ENCODE assay signal across 8 cellular contexts in the genomic region with DNA sequence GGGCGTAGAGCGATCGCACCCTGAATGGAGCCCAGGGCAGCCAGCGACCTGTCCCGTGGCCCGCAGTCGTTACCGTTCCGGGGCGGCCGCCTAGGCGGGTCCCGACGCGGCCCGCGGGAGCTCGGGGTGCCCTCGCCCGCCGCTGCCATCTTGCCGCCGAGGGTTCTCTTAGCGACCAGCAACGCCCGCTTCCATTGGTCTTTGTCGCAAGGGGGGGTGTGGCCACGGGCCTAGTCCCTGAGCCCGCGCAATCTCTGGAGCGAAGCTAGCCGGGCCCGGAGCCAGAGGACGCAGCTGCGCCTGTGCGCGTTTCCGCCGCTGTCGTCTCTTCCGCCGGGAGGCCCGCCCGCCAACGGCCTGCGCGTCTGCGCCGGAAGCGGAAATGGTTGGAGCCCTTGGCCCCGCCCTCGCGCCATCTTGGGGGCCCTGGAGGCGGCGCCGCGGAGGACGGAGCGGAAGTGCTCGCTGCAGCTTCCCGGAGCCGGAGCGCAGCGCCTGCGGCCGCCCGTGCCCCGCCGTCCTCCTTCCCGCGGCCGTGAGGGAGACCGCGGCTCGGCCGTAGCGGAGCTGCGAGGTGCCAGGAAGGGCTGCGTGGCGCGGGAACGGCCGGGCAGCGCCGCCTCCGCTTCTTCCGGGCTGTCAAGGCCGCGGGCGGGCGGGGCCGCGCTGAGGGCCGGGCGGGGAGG. TPM values are rescaled to one million over a fixed set of nuclear protein-coding genes. Genes with fewer than 3 reads are reported as not detected.
DNase-seq lines count a peak whose midpoint lies in the region; ATAC-seq, FAIRE-seq and TF ChIP-seq lines count a peak whose summit lies in the region.

A gene (minus strand): TSS at position 170 of the 686 bp plus-strand sequence. CDS start 21 bp downstream, at position 149.
A gene with protein sequence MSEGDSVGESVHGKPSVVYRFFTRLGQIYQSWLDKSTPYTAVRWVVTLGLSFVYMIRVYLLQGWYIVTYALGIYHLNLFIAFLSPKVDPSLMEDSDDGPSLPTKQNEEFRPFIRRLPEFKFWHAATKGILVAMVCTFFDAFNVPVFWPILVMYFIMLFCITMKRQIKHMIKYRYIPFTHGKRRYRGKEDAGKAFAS (plus strand): TSS at position 457 of the 686 bp plus-strand sequence. CDS start 3,950 bp downstream, outside the sequence.

- peak within 1 kb of the TSS; percentile 93 for H3K4me3 ChIP-seq in Caco-2 (ENCODE audit: low read depth, low read length)

- CTCF ChIA-PET in Caco-2 (lab: Charles Lee), result interaction anchor here (0.7 to 1.1 kb wide), 4 partner anchors 10 to 197 kb away, joined by 3 to 12 read pairs (median 4); a partner anchor contains a TSS
- CTCF ChIA-PET in activated CD8-positive, alpha-beta memory T cell treated with anti-CD3 and anti-CD28 coated beads, Interleukin-2, amount 10 ng/mL, durations not matched to agents 7 days and 5 days (lab: Charles Lee), result interaction anchor here (0.6 to 4.2 kb wide), 19 partner anchors 8 to 509 kb away, joined by 3 to 41 read pairs (median 3); a partner anchor contains a TSS

- no peaks in the 10 kb centered on the region for H3K27me3 ChIP-seq in Caco-2 (replicated peaks; ENCODE audit: control insufficient read depth, insufficient read depth, low read length)

- FAIRE-seq in HTR-8/SVneo (lab: Jason Lieb, UNC), result peak; percentile 98

- peak within 1 kb of the TSS; percentile 79 for H3K27ac Mint-ChIP-seq in Caco-2 (ENCODE audit: unreplicated experiment)
- peak within 1 kb of the TSS; percentile 90 for H3K27ac Mint-ChIP-seq in activated CD8-positive, alpha-beta memory T cell treated with anti-CD3 and anti-CD28 coated beads, Interleukin-2, amount 10 ng/mL, durations not matched to agents 7 days and 5 days
- H3K27ac Mint-ChIP-seq in effector memory CD8-positive, alpha-beta T cell, result peak within 1 kb of the TSS; percentile 86 to 94

- ATAC-seq in GM21381 (IDR thresholded peaks at IDR 0.05; ENCODE audit: unreplicated experiment), result peak; percentile 85
- ATAC-seq in activated CD8-positive, alpha-beta memory T cell treated with anti-CD3 and anti-CD28 coated beads, Interleukin-2, amount 10 ng/mL, durations not matched to agents 7 days and 5 days, result peak; percentile 98
- ATAC-seq in effector memory CD8-positive, alpha-beta T cell (replicated peaks), result peak; percentile 93

- H3K9me3 Mint-ChIP-seq in Caco-2 (ENCODE audit: unreplicated experiment), result no peaks in the 10 kb centered on the region
- no peaks in the 10 kb centered on the region for H3K9me3 Mint-ChIP-seq in activated CD8-positive, alpha-beta memory T cell treated with anti-CD3 and anti-CD28 coated beads, Interleukin-2, amount 10 ng/mL, durations not matched to agents 7 days and 5 days (ENCODE audit: low read depth)
- no peaks in the 10 kb centered on the region for H3K9me3 Mint-ChIP-seq in effector memory CD8-positive, alpha-beta T cell

- H3K4me1 ChIP-seq in Caco-2, result peaks cover 11% of the 10 kb centered on the region; the same call in 1 of the 2 replicates

- H3K4me1 Mint-ChIP-seq in Caco-2 (ENCODE audit: low read depth, unreplicated experiment), result peaks cover 10% of the 10 kb centered on the region
- H3K4me1 Mint-ChIP-seq in activated CD8-positive, alpha-beta memory T cell treated with anti-CD3 and anti-CD28 coated beads, Interleukin-2, amount 10 ng/mL, durations not matched to agents 7 days and 5 days, result peaks cover 43% of the 10 kb centered on the region
- H3K4me1 Mint-ChIP-seq in effector memory CD8-positive, alpha-beta T cell (ENCODE audit: low read depth in 2 of 2), result peaks cover 30 to 34% of the 10 kb centered on the region in 2 donors

- no peaks in the 10 kb centered on the region for H3K27me3 Mint-ChIP-seq in Caco-2 (ENCODE audit: insufficient read depth, unreplicated experiment)
- no peaks in the 10 kb centered on the region for H3K27me3 Mint-ChIP-seq in activated CD8-positive, alpha-beta memory T cell treated with anti-CD3 and anti-CD28 coated beads, Interleukin-2, amount 10 ng/mL, durations not matched to agents 7 days and 5 days
- H3K27me3 Mint-ChIP-seq in effector memory CD8-positive, alpha-beta T cell, result no peaks in the 10 kb centered on the region

- intact Hi-C loops in Caco-2 (cut with micrococcal nuclease; ENCODE audit: unreplicated experiment), result no loop called here

- H3K36me3 Mint-ChIP-seq in Caco-2 (ENCODE audit: insufficient read depth, unreplicated experiment), result peaks cover 33% of the 10 kb centered on the region
- H3K36me3 Mint-ChIP-seq in activated CD8-positive, alpha-beta memory T cell treated with anti-CD3 and anti-CD28 coated beads, Interleukin-2, amount 10 ng/mL, durations not matched to agents 7 days and 5 days, result peaks cover 15% of the 10 kb centered on the region
- peaks cover 35% of the 10 kb centered on the region for H3K36me3 Mint-ChIP-seq in effector memory CD8-positive, alpha-beta T cell (ENCODE audit: insufficient read depth)

- no TSS peak for BruUV-seq in Caco-2 (replicated peaks; lab: Mats Ljungman, UMichigan)

- POLR2A ChIA-PET in Caco-2 (lab: Charles Lee), result interaction anchor here (0.5 to 1.1 kb wide), 6 partner anchors 9 to 197 kb away, joined by 3 to 12 read pairs (median 6); a partner anchor contains a TSS

- no peaks in the 10 kb centered on the region for H3K9me3 ChIP-seq in Caco-2

- DNase-seq in Caco-2, result peak; percentile 96 to 97
- peak; percentile 96 for DNase-seq in HTR-8/SVneo (ENCODE audit: insufficient read length, low spot score)
- DNase-seq in NOMO-1 treated with DMSO at 0.1 percent for 48 hours (lab: John Stamatoyannopoulos, UW; ENCODE audit: unreplicated experiment), result peak; percentile 98
- peak; percentile 99 for DNase-seq in activated CD8-positive, alpha-beta memory T cell treated with anti-CD3 and anti-CD28 coated beads, Interleukin-2, amount 10 ng/mL, durations not matched to agents 7 days and 5 days
- peak; percentile 96 to 99 (median 98) for DNase-seq in effector memory CD8-positive, alpha-beta T cell
- DNase-seq in medulla oblongata (ENCODE audit: extremely low spot score), result peak; percentile 99
- peak; percentile 97 to 98 (median 98) for DNase-seq in stimulated activated CD4-positive, alpha-beta T cell treated with anti-CD3 and anti-CD28 coated beads, TNF-alpha, amount 100 ng/mL, for 48 hours (ENCODE audit: low read depth in 3 of 3)

- H3K36me3 ChIP-seq in Caco-2 (ENCODE audit: control insufficient read depth, insufficient read depth, low read length), result no peaks in the 10 kb centered on the region; the same call in 1 of the 2 replicates

- peak within 1 kb of the TSS; percentile 77 for H3K4me3 Mint-ChIP-seq in Caco-2 (ENCODE audit: unreplicated experiment)
- peak within 1 kb of the TSS; percentile 89 for H3K4me3 Mint-ChIP-seq in activated CD8-positive, alpha-beta memory T cell treated with anti-CD3 and anti-CD28 coated beads, Interleukin-2, amount 10 ng/mL, durations not matched to agents 7 days and 5 days
- H3K4me3 Mint-ChIP-seq in effector memory CD8-positive, alpha-beta T cell, result peak within 1 kb of the TSS; percentile 84 to 87

- TF ChIP-seq CTCF in Caco-2 (IDR thresholded peaks at IDR 0.05; ENCODE audit: insufficient read depth in 1 of 2, low read depth in 1 of 2, low read length in 1 of 2, severe bottlenecking in 1 of 2, unreplicated experiment in 1 of 2), result no peak

RNA-seq across cellular contexts. Expression of the first gene that starts in this region (rescaled TPM):
- total RNA-seq in Caco-2 (2022), result 8.6 and 9.1 TPM in 2 replicates
- total RNA-seq in activated CD8-positive, alpha-beta memory T cell treated with anti-CD3 and anti-CD28 coated beads, Interleukin-2, amount 10 ng/mL, durations not matched to agents 7 days and 5 days, result 1 to 10 TPM; 8.0 to 8.5 TPM

RNA-seq across cellular contexts. Expression of the second gene that starts in this region (rescaled TPM):
- 136 and 141 TPM in 2 replicates for total RNA-seq in Caco-2 (2022)
- total RNA-seq in activated CD8-positive, alpha-beta memory T cell treated with anti-CD3 and anti-CD28 coated beads, Interleukin-2, amount 10 ng/mL, durations not matched to agents 7 days and 5 days, result 100 to 1,000 TPM; 146 to 174 TPM

Comparison
In these comparisons a context has a peak if more than half of its experiments do, and no peak if none do; other contexts are left out.
1. Peak in every context shown above with its lines: DNase-seq, ATAC-seq and H3K4me3 ChIP-seq.